In genomic region chr2:20573611-20574422, GRCh38 we compare ENCODE assay signal across 8 cellular contexts.
DNase-seq lines count a peak whose midpoint lies in the region; ATAC-seq and TF ChIP-seq lines count a peak whose summit lies in the region.
"Had no signal": no experiment of that assay in that cellular context is flagged by ENCODE, and none has a peak within 500 bp of the region (broad histone marks: within the 10 kb centered on the region; RNA-seq: fewer than 3 reads in every experiment).

No MANE protein-coding gene starts in this region.

- WGBS in aorta, 2 donors: 87 to 89% methylated on average over 10 of the region's 10 CpGs

- no peak overlapping the region for H3K27ac ChIP-seq in aorta (ENCODE audit: low read depth in 1 of 2, low read length in 2 of 2)
- no peak overlapping the region for H3K27ac ChIP-seq in GM23338 (ENCODE audit: low read depth)
- H3K27ac ChIP-seq: brain microvascular endothelial cell had no signal

- ATAC-seq in stimulated activated effector memory CD8-positive, alpha-beta T cell treated with anti-CD3 and anti-CD28 coated beads, Interleukin-12 subunit alpha, Interleukin-12 subunit beta, amount 100 ng/mL, for 72 hours: no peak
- no peak for ATAC-seq in aorta (ENCODE audit: low FRiP score)
- no peak for ATAC-seq in GM23338
- no peak for ATAC-seq in HG03196 (IDR thresholded peaks at IDR 0.05; ENCODE audit: unreplicated experiment)

- TF ChIP-seq CTCF in Loucy (conservative IDR thresholded peaks at IDR 0.05; ENCODE audit: low read length) (no peak), GM23338 (conservative IDR thresholded peaks at IDR 0.05; ENCODE audit: low read depth in 2 of 2) (no peak)

- peaks cover 60% of the 10 kb centered on the region for H3K4me1 Mint-ChIP-seq in stimulated activated effector memory CD8-positive, alpha-beta T cell treated with anti-CD3 and anti-CD28 coated beads, Interleukin-12 subunit alpha, Interleukin-12 subunit beta, amount 100 ng/mL, for 72 hours
- peaks cover 2% of the 10 kb centered on the region; the same call in 1 of the 3 replicates for H3K4me1 Mint-ChIP-seq in GM23338

- peaks cover 10% of the 10 kb centered on the region for H3K36me3 Mint-ChIP-seq in stimulated activated effector memory CD8-positive, alpha-beta T cell treated with anti-CD3 and anti-CD28 coated beads, Interleukin-12 subunit alpha, Interleukin-12 subunit beta, amount 100 ng/mL, for 72 hours
- H3K36me3 Mint-ChIP-seq in GM23338 (ENCODE audit: low read depth): no peaks in the 10 kb centered on the region

- peaks cover 43% of the 10 kb centered on the region for H3K4me1 ChIP-seq in Loucy (ENCODE audit: insufficient read depth, low read length, poor library complexity, severe bottlenecking)
- no peaks in the 10 kb centered on the region for H3K4me1 ChIP-seq in aorta (ENCODE audit: control insufficient read depth in 1 of 2, insufficient read depth in 2 of 2, low read length in 2 of 2)
- no peaks in the 10 kb centered on the region for H3K4me1 ChIP-seq in GM23338 (ENCODE audit: insufficient read depth)

- H3K4me2 ChIP-seq in Loucy (ENCODE audit: low read depth, low read length, poor library complexity, severe bottlenecking): no peak overlapping the region
- no peak overlapping the region for H3K4me2 ChIP-seq in GM23338

- no peaks in the 10 kb centered on the region for H3K36me3 ChIP-seq in Loucy (ENCODE audit: insufficient read depth, low read length)
- no peaks in the 10 kb centered on the region for H3K36me3 ChIP-seq in aorta (ENCODE audit: control insufficient read depth in 1 of 2, insufficient read depth in 2 of 2, low read length in 1 of 2)
- no peaks in the 10 kb centered on the region for H3K36me3 ChIP-seq in GM23338 (ENCODE audit: insufficient read depth)
- H3K36me3 ChIP-seq: brain microvascular endothelial cell had no signal

- no peak overlapping the region for H3K4me3 Mint-ChIP-seq in stimulated activated effector memory CD8-positive, alpha-beta T cell treated with anti-CD3 and anti-CD28 coated beads, Interleukin-12 subunit alpha, Interleukin-12 subunit beta, amount 100 ng/mL, for 72 hours
- no peak overlapping the region for H3K4me3 Mint-ChIP-seq in GM23338

- intact Hi-C loops in aorta (cut with DNase I): no loop called here

- H3K9ac ChIP-seq in Loucy (ENCODE audit: low read depth, low read length, poor library complexity, severe bottlenecking): peak overlapping the region; percentile 14

- no peaks in the 10 kb centered on the region for H3K27me3 ChIP-seq in Loucy (ENCODE audit: insufficient read depth, low read length, poor library complexity, severe bottlenecking)
- H3K27me3 ChIP-seq in aorta (ENCODE audit: control insufficient read depth in 1 of 2, insufficient read depth in 2 of 2, low read length in 1 of 2): no peaks in the 10 kb centered on the region
- H3K27me3 ChIP-seq in GM23338 (ENCODE audit: insufficient read depth): no peaks in the 10 kb centered on the region
- H3K27me3 ChIP-seq: brain microvascular endothelial cell had no signal

- H3K27ac Mint-ChIP-seq in stimulated activated effector memory CD8-positive, alpha-beta T cell treated with anti-CD3 and anti-CD28 coated beads, Interleukin-12 subunit alpha, Interleukin-12 subunit beta, amount 100 ng/mL, for 72 hours: peak overlapping the region; percentile 92
- no peak overlapping the region for H3K27ac Mint-ChIP-seq in GM23338

- peaks cover 26% of the 10 kb centered on the region for H3K27me3 Mint-ChIP-seq in GM23338 (ENCODE audit: insufficient read depth, low read depth, poor library complexity)

- H3K79me2 ChIP-seq in Loucy (ENCODE audit: insufficient read depth, low read length) (no peaks in the 10 kb centered on the region), GM23338 (replicated peaks; ENCODE audit: insufficient read depth) (no peaks in the 10 kb centered on the region)

- H4K20me1 ChIP-seq in Loucy (ENCODE audit: insufficient read depth, low read length, poor library complexity, severe bottlenecking) (no peaks in the 10 kb centered on the region), GM23338 (replicated peaks; ENCODE audit: insufficient read depth) (no peaks in the 10 kb centered on the region)

- H3K4me3 ChIP-seq in Loucy (ENCODE audit: low read length, poor library complexity, severe bottlenecking) (no peak overlapping the region), aorta (ENCODE audit: low read length in 2 of 2) (no peak overlapping the region), GM23338 (no peak overlapping the region)

- H3K9me3 Mint-ChIP-seq in stimulated activated effector memory CD8-positive, alpha-beta T cell treated with anti-CD3 and anti-CD28 coated beads, Interleukin-12 subunit alpha, Interleukin-12 subunit beta, amount 100 ng/mL, for 72 hours: peaks cover 2% of the 10 kb centered on the region
- no peaks in the 10 kb centered on the region for H3K9me3 Mint-ChIP-seq in GM23338

- H2AFZ ChIP-seq in Loucy (ENCODE audit: low read length) (0 out of 2 replicates have a peak overlapping the region, but pooled peaks have one; percentile 9), GM23338 (no peak overlapping the region)

- DNase-seq in astrocyte of the hippocampus (ENCODE audit: low read depth, low spot score): peak; percentile 74
- peak; percentile 74 for DNase-seq in left kidney (ENCODE audit: low read depth, low spot score)
- no peak for DNase-seq in stimulated activated effector memory CD8-positive, alpha-beta T cell treated with anti-CD3 and anti-CD28 coated beads, Interleukin-12 subunit alpha, Interleukin-12 subunit beta, amount 100 ng/mL, for 72 hours (ENCODE audit: low spot score in 2 of 2)
- no peak for DNase-seq in aorta
- no peak for DNase-seq in GM23338 (ENCODE audit: low spot score)
- DNase-seq: brain microvascular endothelial cell had no signal

- H3F3A ChIP-seq in Loucy (ENCODE audit: low read depth): no peaks in the 10 kb centered on the region
- H3F3A ChIP-seq in GM23338 (replicated peaks; ENCODE audit: low read depth): no peaks in the 10 kb centered on the region

- H3K9me3 ChIP-seq in Loucy (ENCODE audit: insufficient read depth, low read depth, low read length): no peaks in the 10 kb centered on the region
- no peaks in the 10 kb centered on the region for H3K9me3 ChIP-seq in aorta (ENCODE audit: control insufficient read depth, low read length)

- H3K9me2 ChIP-seq in Loucy (replicated peaks; ENCODE audit: low read depth, low read length) (no peaks in the 10 kb centered on the region), GM23338 (ENCODE audit: insufficient read depth) (no peaks in the 10 kb centered on the region; the same call in 1 of the 2 replicates)

TF ChIP-seq in GM23338, 12 proteins besides CTCF, POLR2A, EP300 and RAD21 (continues in another document):
- no peak for TF ChIP-seq STAT1 (IDR thresholded peaks at IDR 0.05; ENCODE audit: unreplicated experiment)
- no peak for TF ChIP-seq ZNF331 (CRISPR knock-in tag; IDR thresholded peaks at IDR 0.05; ENCODE audit: low read depth)
- no peak for TF ChIP-seq CREB1 (CRISPR knock-in tag; IDR thresholded peaks at IDR 0.05; ENCODE audit: low read depth)

Comparison
In these comparisons a context has a peak if more than half of its experiments do, and no peak if none do; other contexts are left out.
1. DNase-seq: peak in astrocyte of the hippocampus (single experiment) and left kidney (single experiment); none in stimulated activated effector memory CD8-positive, alpha-beta T cell treated with anti-CD3 and anti-CD28 coated beads, Interleukin-12 subunit alpha, Interleukin-12 subunit beta, amount 100 ng/mL, for 72 hours (0 of 2), aorta (0 of 2) and GM23338 (single experiment).